Comparison of ENCODE assay signal across 1 cellular context in the genomic region with DNA sequence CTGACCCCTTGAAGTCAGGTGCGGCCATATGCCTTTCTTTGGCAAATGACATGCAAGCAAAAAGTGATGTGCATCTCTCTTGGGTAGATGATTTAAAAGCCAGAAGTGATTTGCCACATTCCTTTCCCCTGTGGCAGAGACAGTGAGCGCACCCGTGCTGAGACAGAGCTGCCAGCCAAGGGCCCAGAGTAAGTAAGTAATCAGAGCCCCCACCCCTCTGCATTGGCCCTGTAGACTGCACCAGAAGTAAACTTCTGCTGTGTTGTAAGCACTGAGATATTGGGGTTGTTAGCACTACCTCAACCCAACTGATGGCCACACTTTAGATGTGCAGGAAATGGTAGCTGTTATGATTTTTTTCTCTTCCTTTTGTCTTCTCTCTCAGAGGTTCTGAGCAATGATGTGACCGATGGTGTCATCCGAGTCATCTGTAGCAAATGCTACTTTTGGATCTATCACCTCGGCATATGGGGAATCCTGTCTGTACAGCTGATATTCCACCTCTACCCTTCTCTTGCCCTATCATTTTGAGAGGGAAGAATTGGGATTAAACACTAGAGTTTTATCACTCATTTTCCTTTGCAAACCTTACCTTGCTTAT.
A peak's percentile ranks its signal among the peaks of the same experiment; 100 is the strongest.
TF ChIP-seq lines count a peak whose summit lies in the region.

No MANE protein-coding gene starts in this region.

TF ChIP-seq in SK-N-SH, 30 proteins besides CTCF, POLR2A, EP300 and RAD21 (continued from another document):
- TF ChIP-seq TAF1 (IDR thresholded peaks at IDR 0.05; ENCODE audit: borderline replicate concordance, low read depth, low read length) (no peak), SMC3 (IDR thresholded peaks at IDR 0.05; ENCODE audit: low read depth, low read length) (no peak), TCF12 (IDR thresholded peaks at IDR 0.05) (0 out of 2 replicates have a peak, but pooled peaks have one; percentile 29), FOXM1 (IDR thresholded peaks at IDR 0.05; ENCODE audit: low read depth) (no peak), EZH2phosphoT487 (IDR thresholded peaks at IDR 0.05; ENCODE audit: borderline replicate concordance, low read depth) (no peak)
- TF ChIP-seq, protein P1, sequence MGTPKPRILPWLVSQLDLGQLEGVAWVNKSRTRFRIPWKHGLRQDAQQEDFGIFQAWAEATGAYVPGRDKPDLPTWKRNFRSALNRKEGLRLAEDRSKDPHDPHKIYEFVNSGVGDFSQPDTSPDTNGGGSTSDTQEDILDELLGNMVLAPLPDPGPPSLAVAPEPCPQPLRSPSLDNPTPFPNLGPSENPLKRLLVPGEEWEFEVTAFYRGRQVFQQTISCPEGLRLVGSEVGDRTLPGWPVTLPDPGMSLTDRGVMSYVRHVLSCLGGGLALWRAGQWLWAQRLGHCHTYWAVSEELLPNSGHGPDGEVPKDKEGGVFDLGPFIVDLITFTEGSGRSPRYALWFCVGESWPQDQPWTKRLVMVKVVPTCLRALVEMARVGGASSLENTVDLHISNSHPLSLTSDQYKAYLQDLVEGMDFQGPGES (IDR thresholded peaks at IDR 0.05; ENCODE audit: low read depth, low read length) = no peak
- TF ChIP-seq, protein P2, sequence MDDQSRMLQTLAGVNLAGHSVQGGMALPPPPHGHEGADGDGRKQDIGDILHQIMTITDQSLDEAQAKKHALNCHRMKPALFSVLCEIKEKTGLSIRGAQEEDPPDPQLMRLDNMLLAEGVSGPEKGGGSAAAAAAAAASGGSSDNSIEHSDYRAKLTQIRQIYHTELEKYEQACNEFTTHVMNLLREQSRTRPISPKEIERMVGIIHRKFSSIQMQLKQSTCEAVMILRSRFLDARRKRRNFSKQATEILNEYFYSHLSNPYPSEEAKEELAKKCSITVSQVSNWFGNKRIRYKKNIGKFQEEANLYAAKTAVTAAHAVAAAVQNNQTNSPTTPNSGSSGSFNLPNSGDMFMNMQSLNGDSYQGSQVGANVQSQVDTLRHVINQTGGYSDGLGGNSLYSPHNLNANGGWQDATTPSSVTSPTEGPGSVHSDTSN (IDR thresholded peaks at IDR 0.05) = peak; percentile 58
- TF ChIP-seq, protein P3, sequence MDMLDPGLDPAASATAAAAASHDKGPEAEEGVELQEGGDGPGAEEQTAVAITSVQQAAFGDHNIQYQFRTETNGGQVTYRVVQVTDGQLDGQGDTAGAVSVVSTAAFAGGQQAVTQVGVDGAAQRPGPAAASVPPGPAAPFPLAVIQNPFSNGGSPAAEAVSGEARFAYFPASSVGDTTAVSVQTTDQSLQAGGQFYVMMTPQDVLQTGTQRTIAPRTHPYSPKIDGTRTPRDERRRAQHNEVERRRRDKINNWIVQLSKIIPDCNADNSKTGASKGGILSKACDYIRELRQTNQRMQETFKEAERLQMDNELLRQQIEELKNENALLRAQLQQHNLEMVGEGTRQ (IDR thresholded peaks at IDR 0.05; ENCODE audit: borderline replicate concordance, low read depth, low read length) = no peak
